ENCODE assay signal across 8 cellular contexts in the genomic region with DNA sequence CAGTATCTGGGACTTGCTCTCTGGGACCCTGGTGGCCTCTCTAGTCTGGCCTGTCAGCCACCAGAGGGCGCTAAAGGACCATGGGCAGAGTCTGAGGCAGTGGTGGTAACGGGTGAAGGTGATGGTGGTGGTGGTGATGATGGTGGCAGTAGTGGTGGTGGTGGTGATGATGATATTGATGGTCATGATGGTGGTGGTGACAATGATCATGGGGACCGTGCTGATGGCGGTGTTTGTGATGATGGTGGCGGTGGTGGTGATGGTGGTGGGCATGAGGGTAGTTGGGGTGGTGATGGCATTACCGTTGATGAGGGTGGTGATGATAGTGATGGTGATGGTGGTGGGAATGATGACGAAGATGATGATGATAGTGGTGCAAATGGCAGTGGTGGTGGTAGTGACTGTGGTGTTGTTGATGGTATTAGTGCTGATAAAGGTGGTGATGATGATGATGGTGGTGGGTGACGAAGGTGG. TPM values are rescaled to one million over a fixed set of nuclear protein-coding genes. Genes with fewer than 3 reads are reported as not detected.
DNase-seq lines count a peak whose midpoint lies in the region; ATAC-seq and TF ChIP-seq lines count a peak whose summit lies in the region.

No MANE protein-coding gene starts in this region.

- no peak for ATAC-seq in lung (ENCODE audit: insufficient read depth, low FRiP score)
- ATAC-seq in GM19351 (IDR thresholded peaks at IDR 0.05; ENCODE audit: unreplicated experiment): no peak
- ATAC-seq in GM18520 (IDR thresholded peaks at IDR 0.05; ENCODE audit: unreplicated experiment): no peak

- POLR2A ChIA-PET in activated CD4-positive, alpha-beta T cell treated with anti-CD3 and anti-CD28 coated beads, Interleukin-2, amount 10 ng/mL, durations not matched to agents 7 days and 5 days (lab: Charles Lee): no interaction called here

- no peaks in the 10 kb centered on the region for H3K36me3 ChIP-seq in lung (ENCODE audit: control insufficient read depth in 2 of 2, insufficient read depth in 2 of 2, low read length in 2 of 2)

- CTCF ChIA-PET in activated CD4-positive, alpha-beta T cell treated with anti-CD3 and anti-CD28 coated beads, Interleukin-2, amount 10 ng/mL, durations not matched to agents 7 days and 5 days (lab: Charles Lee): interaction anchor here (0.7 to 8.4 kb wide), 6 partner anchors 9 to 464 kb away, joined by 3 to 88 read pairs (median 7); no protein-coding TSS in a partner anchor

- no peak overlapping the region for H3K27ac Mint-ChIP-seq in activated CD4-positive, alpha-beta T cell treated with anti-CD3 and anti-CD28 coated beads, Interleukin-2, amount 10 ng/mL, durations not matched to agents 7 days and 5 days

- TF ChIP-seq CTCF in GM12873 (IDR thresholded peaks at IDR 0.05; ENCODE audit: insufficient read depth, low read depth, low read length, missing control alignments) (peak; percentile 87), lung (IDR thresholded peaks at IDR 0.05; ENCODE audit: control extremely low read depth, extremely low read depth) (peak; percentile 97)

- H3K27ac ChIP-seq in lung (ENCODE audit: low read depth in 1 of 2, low read length in 1 of 2): no peak overlapping the region

- H3K4me3 Mint-ChIP-seq in activated CD4-positive, alpha-beta T cell treated with anti-CD3 and anti-CD28 coated beads, Interleukin-2, amount 10 ng/mL, durations not matched to agents 7 days and 5 days: no peak overlapping the region

- no peaks in the 10 kb centered on the region for H3K4me1 ChIP-seq in lung (ENCODE audit: control insufficient read depth in 2 of 2, insufficient read depth in 2 of 2, low read length in 2 of 2)

- H3K36me3 Mint-ChIP-seq in activated CD4-positive, alpha-beta T cell treated with anti-CD3 and anti-CD28 coated beads, Interleukin-2, amount 10 ng/mL, durations not matched to agents 7 days and 5 days (ENCODE audit: low read depth): no peaks in the 10 kb centered on the region

- no peaks in the 10 kb centered on the region for H3K27me3 ChIP-seq in lung (ENCODE audit: control insufficient read depth, insufficient read depth)

- 51 to 61% methylated on average over 8 of the region's 8 CpGs for WGBS in lung, 2 donors

- no peaks in the 10 kb centered on the region for H3K27me3 Mint-ChIP-seq in activated CD4-positive, alpha-beta T cell treated with anti-CD3 and anti-CD28 coated beads, Interleukin-2, amount 10 ng/mL, durations not matched to agents 7 days and 5 days

- no peaks in the 10 kb centered on the region for H3K9me3 Mint-ChIP-seq in activated CD4-positive, alpha-beta T cell treated with anti-CD3 and anti-CD28 coated beads, Interleukin-2, amount 10 ng/mL, durations not matched to agents 7 days and 5 days

- DNase-seq in NCI-H146 treated with DMSO at 0.1 percent for 48 hours (lab: John Stamatoyannopoulos, UW; ENCODE audit: unreplicated experiment) (peak; percentile 20), dedifferentiated amniotic fluid mesenchymal stem cell (ENCODE audit: extremely low spot score) (peak; percentile 36), lung (ENCODE audit: low spot score) (peak; percentile 84)
- peak; percentile 90 for DNase-seq in activated CD4-positive, alpha-beta T cell treated with anti-CD3 and anti-CD28 coated beads, Interleukin-2, amount 10 ng/mL, durations not matched to agents 7 days and 5 days
- DNase-seq in stimulated activated CD8-positive, alpha-beta memory T cell treated with anti-CD3 and anti-CD28 coated beads, Interleukin-15, amount 100 ng/mL, for 48 hours (ENCODE audit: low read depth in 2 of 2): peak; percentile 58 to 67

- no peaks in the 10 kb centered on the region for H3K4me1 Mint-ChIP-seq in activated CD4-positive, alpha-beta T cell treated with anti-CD3 and anti-CD28 coated beads, Interleukin-2, amount 10 ng/mL, durations not matched to agents 7 days and 5 days

- H3K9me3 ChIP-seq in lung (ENCODE audit: control insufficient read depth in 2 of 2, insufficient read depth in 1 of 2, low read length in 1 of 2): no peaks in the 10 kb centered on the region

- no peak overlapping the region for H3K4me3 ChIP-seq in lung

RNA-seq across cellular contexts. Expression of a gene that starts 16.0 kb away (rescaled TPM):
- under 1 TPM in 1 of 2 experiments, not detected in 1; 0.07 TPM for total RNA-seq in activated CD4-positive, alpha-beta T cell treated with anti-CD3 and anti-CD28 coated beads, Interleukin-2, amount 10 ng/mL, durations not matched to agents 7 days and 5 days
- total RNA-seq in lung: under 1 TPM; 0.18 to 0.20 TPM
- under 1 TPM; 0.02 to 0.04 TPM for polyA plus RNA-seq in lung

RNA-seq across cellular contexts. Expression of a gene that starts 16.4 kb away (rescaled TPM):
- 10 to 100 TPM; 20.4 to 24.3 TPM for total RNA-seq in activated CD4-positive, alpha-beta T cell treated with anti-CD3 and anti-CD28 coated beads, Interleukin-2, amount 10 ng/mL, durations not matched to agents 7 days and 5 days
- total RNA-seq in lung: 10 to 100 TPM; 15.4 to 41.7 TPM
- polyA plus RNA-seq in lung: 10 to 100 TPM; 23.5 to 29.0 TPM

RNA-seq across cellular contexts. Expression of a gene that starts 27.8 kb away (rescaled TPM):
- total RNA-seq in activated CD4-positive, alpha-beta T cell treated with anti-CD3 and anti-CD28 coated beads, Interleukin-2, amount 10 ng/mL, durations not matched to agents 7 days and 5 days: 10 to 100 TPM; 31.1 to 47.5 TPM
- 10 to 100 TPM; 25.1 to 56.5 TPM for total RNA-seq in lung
- 10 to 100 TPM; 48.8 to 50.7 TPM for polyA plus RNA-seq in lung

RNA-seq across cellular contexts. Expression of a gene that starts 51.2 kb away (rescaled TPM):
- total RNA-seq in activated CD4-positive, alpha-beta T cell treated with anti-CD3 and anti-CD28 coated beads, Interleukin-2, amount 10 ng/mL, durations not matched to agents 7 days and 5 days: 100 to 1,000 TPM; 137 to 157 TPM
- total RNA-seq in lung: 100 to 1,000 TPM; 605 to 708 TPM
- polyA plus RNA-seq in lung: 100 to 1,000 TPM; 412 to 679 TPM

Comparison
In these comparisons a context has a peak if more than half of its experiments do, and no peak if none do; other contexts are left out.
1. DNase-seq: peak in every context shown above with its lines; median percentile 90 in activated CD4-positive, alpha-beta T cell treated with anti-CD3 and anti-CD28 coated beads, Interleukin-2, amount 10 ng/mL, durations not matched to agents 7 days and 5 days; 84 in lung; 62 in stimulated activated CD8-positive, alpha-beta memory T cell treated with anti-CD3 and anti-CD28 coated beads, Interleukin-15, amount 100 ng/mL, for 48 hours; 36 in dedifferentiated amniotic fluid mesenchymal stem cell; 20 in NCI-H146 treated with DMSO at 0.1 percent for 48 hours.